10 cellular contexts compared by ENCODE assay signal in the genomic region with DNA sequence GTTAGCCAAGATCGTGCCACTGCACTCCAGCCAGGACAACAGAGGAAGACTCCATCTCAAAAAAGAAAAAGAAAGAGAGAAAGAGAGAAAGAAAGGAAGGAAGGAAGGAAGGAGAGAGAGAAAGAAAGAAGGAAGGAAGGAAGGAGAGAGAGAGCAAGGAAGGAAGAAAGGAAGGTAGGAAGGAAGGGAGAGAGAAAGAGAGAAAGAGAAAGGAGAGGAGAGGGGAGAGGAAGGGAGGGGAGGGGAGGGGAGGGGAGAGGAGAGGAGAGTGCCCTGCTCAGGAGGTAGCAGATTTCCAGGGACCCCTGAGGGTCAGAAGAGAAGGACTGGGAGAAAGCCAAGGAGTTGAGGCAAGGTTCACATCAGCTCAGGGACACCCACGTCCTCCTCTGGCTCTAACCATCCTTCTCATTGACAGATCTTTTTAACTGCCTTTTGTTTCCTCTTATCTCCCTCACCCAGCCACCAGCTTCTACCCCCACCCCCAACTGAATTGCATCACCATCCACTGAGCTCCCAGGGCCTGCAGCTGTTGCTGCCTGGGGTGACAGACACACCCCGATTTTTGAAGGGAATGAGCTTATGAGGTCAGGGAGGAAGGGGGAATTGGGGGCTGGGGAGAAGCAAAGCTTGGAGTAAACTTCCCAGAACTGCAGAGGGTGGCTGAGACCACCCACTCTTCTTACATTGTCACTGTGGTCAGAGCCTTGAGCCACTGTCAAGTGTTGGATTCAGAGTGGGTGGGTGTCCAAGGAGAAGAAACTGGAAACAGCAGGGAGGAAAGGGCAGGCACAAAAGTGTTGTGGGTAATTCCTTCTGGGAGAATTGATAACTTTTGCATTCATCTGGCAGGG.
DNase-seq lines count a peak whose midpoint lies in the region; ATAC-seq, FAIRE-seq and TF ChIP-seq lines count a peak whose summit lies in the region.
"Had no signal": no experiment of that assay in that cellular context is flagged by ENCODE, and none has a peak within 500 bp of the region (broad histone marks: within the 10 kb centered on the region; RNA-seq: fewer than 3 reads in every experiment).

No MANE protein-coding gene starts in this region.

- peak overlapping the region; percentile 55 for H3K4me2 ChIP-seq in GM23338

- no peak overlapping the region for H3K4me3 ChIP-seq in GM23338
- no peak overlapping the region for H3K4me3 ChIP-seq in ovary
- no peak overlapping the region for H3K4me3 ChIP-seq in kidney (ENCODE audit: low read length in 2 of 2)
- H3K4me3 ChIP-seq: skin epidermis had no signal

- H3K4me1 ChIP-seq in GM23338 (ENCODE audit: insufficient read depth) (peaks cover 4% of the 10 kb centered on the region), ovary (ENCODE audit: insufficient read depth) (peaks cover 15% of the 10 kb centered on the region), kidney (ENCODE audit: control insufficient read depth in 1 of 2, insufficient read depth in 1 of 2, low read depth in 1 of 2, low read length in 2 of 2) (no peaks in the 10 kb centered on the region)

- intact Hi-C loops in ovary (cut with DNase I): loop anchor here in 3 of 4 donors (5.0 to 10.0 kb wide), 4 partner anchors 82 to 155 kb away; no protein-coding TSS in a partner anchor
- intact Hi-C loops in kidney (cut with DNase I): no loop called here

- H3K36me3 Mint-ChIP-seq in GM23338 (ENCODE audit: low read depth): no peaks in the 10 kb centered on the region
- H3K36me3 Mint-ChIP-seq: activated naive CD4-positive, alpha-beta T cell treated with anti-CD3 and anti-CD28 coated beads, Interleukin-2, amount 50 U/mL, for 24 hours had no signal

- peak; percentile 74 for TF ChIP-seq POLR2A in erythroblast (IDR thresholded peaks at IDR 0.05; ENCODE audit: low read length)
- no peak for TF ChIP-seq POLR2A in ovary (IDR thresholded peaks at IDR 0.05)

- FAIRE-seq in kidney (lab: Jason Lieb, UNC): no peak
- no peak for FAIRE-seq in GM19239 (lab: Jason Lieb, UNC)

- peaks cover 6% of the 10 kb centered on the region for H3K27me3 Mint-ChIP-seq in GM23338 (ENCODE audit: insufficient read depth, low read depth, poor library complexity)
- H3K27me3 Mint-ChIP-seq: activated naive CD4-positive, alpha-beta T cell treated with anti-CD3 and anti-CD28 coated beads, Interleukin-2, amount 50 U/mL, for 24 hours had no signal

- H3K9me2 ChIP-seq in GM23338 (ENCODE audit: insufficient read depth): no peaks in the 10 kb centered on the region

- H3K9me3 Mint-ChIP-seq in GM23338: peaks cover 3% of the 10 kb centered on the region; the same call in 2 of the 3 replicates
- H3K9me3 Mint-ChIP-seq: activated naive CD4-positive, alpha-beta T cell treated with anti-CD3 and anti-CD28 coated beads, Interleukin-2, amount 50 U/mL, for 24 hours had no signal

- peak overlapping the region; percentile 79; the same call in 1 of the 2 replicates for H2AFZ ChIP-seq in GM23338

- no peaks in the 10 kb centered on the region for H3F3A ChIP-seq in GM23338 (replicated peaks; ENCODE audit: low read depth)

- ATAC-seq in GM23338 (peak; percentile 75), GM21381 (IDR thresholded peaks at IDR 0.05; ENCODE audit: unreplicated experiment) (no peak), HG02885 (IDR thresholded peaks at IDR 0.05; ENCODE audit: poor library complexity, unreplicated experiment) (no peak)

- TF ChIP-seq CTCF in GM23338 (conservative IDR thresholded peaks at IDR 0.05; ENCODE audit: low read depth in 2 of 2) (no peak), ovary (IDR thresholded peaks at IDR 0.05) (no peak), kidney (IDR thresholded peaks at IDR 0.05; ENCODE audit: borderline replicate concordance, extremely low read depth, insufficient read depth) (no peak)

- H3K27ac ChIP-seq in GM23338 (ENCODE audit: low read depth) (no peak overlapping the region), ovary (no peak overlapping the region), kidney (ENCODE audit: low read depth in 2 of 2, low read length in 2 of 2) (no peak overlapping the region)

- DNase-seq in GM23338 (ENCODE audit: low spot score): peak; percentile 3
- peak; percentile 80 for DNase-seq in NOMO-1 treated with DMSO at 0.1 percent for 48 hours (lab: John Stamatoyannopoulos, UW; ENCODE audit: unreplicated experiment)
- DNase-seq in erythroblast (lab: John Stamatoyannopoulos, UW): peak; percentile 97 to 99
- peak; percentile 40 to 77 (median 51) for DNase-seq in ovary
- DNase-seq in kidney: no peak
- no peak for DNase-seq in GM19239 (ENCODE audit: insufficient read length, low spot score)

- no peaks in the 10 kb centered on the region for H4K20me1 ChIP-seq in GM23338 (replicated peaks; ENCODE audit: insufficient read depth)

- no peaks in the 10 kb centered on the region for H3K27me3 ChIP-seq in GM23338 (ENCODE audit: insufficient read depth)
- no peaks in the 10 kb centered on the region for H3K27me3 ChIP-seq in ovary

- H3K36me3 ChIP-seq in GM23338 (ENCODE audit: insufficient read depth) (no peaks in the 10 kb centered on the region), ovary (no peaks in the 10 kb centered on the region), kidney (ENCODE audit: control insufficient read depth in 1 of 2, insufficient read depth in 2 of 2, low read length in 2 of 2) (no peaks in the 10 kb centered on the region)

- H3K4me3 Mint-ChIP-seq in GM23338: no peak overlapping the region; the same call in 2 of the 3 replicates
- H3K4me3 Mint-ChIP-seq: activated naive CD4-positive, alpha-beta T cell treated with anti-CD3 and anti-CD28 coated beads, Interleukin-2, amount 50 U/mL, for 24 hours had no signal

- 39 to 51% (median 41%) methylated on average over 3 of the region's 3 CpGs for WGBS in ovary, 3 donors

- no peaks in the 10 kb centered on the region for H3K79me2 ChIP-seq in GM23338 (replicated peaks; ENCODE audit: insufficient read depth)

- H3K9ac ChIP-seq in kidney (ENCODE audit: low read length in 2 of 2): no peak overlapping the region

- H3K27ac Mint-ChIP-seq in GM23338: no peak overlapping the region

- TF ChIP-seq EP300 in ovary (IDR thresholded peaks at IDR 0.05): no peak

- H3K9me3 ChIP-seq in ovary: no peaks in the 10 kb centered on the region
- no peaks in the 10 kb centered on the region for H3K9me3 ChIP-seq in kidney (ENCODE audit: control insufficient read depth in 1 of 2, low read length in 2 of 2)

- H3K4me1 Mint-ChIP-seq in GM23338: peaks cover 21% of the 10 kb centered on the region

TF ChIP-seq in GM23338, 12 proteins besides CTCF, POLR2A, EP300 and RAD21 (continues in another document):
- TF ChIP-seq ZNF331 (CRISPR knock-in tag; IDR thresholded peaks at IDR 0.05; ENCODE audit: low read depth): no peak
- TF ChIP-seq, protein P1, sequence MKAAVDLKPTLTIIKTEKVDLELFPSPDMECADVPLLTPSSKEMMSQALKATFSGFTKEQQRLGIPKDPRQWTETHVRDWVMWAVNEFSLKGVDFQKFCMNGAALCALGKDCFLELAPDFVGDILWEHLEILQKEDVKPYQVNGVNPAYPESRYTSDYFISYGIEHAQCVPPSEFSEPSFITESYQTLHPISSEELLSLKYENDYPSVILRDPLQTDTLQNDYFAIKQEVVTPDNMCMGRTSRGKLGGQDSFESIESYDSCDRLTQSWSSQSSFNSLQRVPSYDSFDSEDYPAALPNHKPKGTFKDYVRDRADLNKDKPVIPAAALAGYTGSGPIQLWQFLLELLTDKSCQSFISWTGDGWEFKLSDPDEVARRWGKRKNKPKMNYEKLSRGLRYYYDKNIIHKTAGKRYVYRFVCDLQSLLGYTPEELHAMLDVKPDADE (IDR thresholded peaks at IDR 0.05): no peak
- TF ChIP-seq, protein P2, sequence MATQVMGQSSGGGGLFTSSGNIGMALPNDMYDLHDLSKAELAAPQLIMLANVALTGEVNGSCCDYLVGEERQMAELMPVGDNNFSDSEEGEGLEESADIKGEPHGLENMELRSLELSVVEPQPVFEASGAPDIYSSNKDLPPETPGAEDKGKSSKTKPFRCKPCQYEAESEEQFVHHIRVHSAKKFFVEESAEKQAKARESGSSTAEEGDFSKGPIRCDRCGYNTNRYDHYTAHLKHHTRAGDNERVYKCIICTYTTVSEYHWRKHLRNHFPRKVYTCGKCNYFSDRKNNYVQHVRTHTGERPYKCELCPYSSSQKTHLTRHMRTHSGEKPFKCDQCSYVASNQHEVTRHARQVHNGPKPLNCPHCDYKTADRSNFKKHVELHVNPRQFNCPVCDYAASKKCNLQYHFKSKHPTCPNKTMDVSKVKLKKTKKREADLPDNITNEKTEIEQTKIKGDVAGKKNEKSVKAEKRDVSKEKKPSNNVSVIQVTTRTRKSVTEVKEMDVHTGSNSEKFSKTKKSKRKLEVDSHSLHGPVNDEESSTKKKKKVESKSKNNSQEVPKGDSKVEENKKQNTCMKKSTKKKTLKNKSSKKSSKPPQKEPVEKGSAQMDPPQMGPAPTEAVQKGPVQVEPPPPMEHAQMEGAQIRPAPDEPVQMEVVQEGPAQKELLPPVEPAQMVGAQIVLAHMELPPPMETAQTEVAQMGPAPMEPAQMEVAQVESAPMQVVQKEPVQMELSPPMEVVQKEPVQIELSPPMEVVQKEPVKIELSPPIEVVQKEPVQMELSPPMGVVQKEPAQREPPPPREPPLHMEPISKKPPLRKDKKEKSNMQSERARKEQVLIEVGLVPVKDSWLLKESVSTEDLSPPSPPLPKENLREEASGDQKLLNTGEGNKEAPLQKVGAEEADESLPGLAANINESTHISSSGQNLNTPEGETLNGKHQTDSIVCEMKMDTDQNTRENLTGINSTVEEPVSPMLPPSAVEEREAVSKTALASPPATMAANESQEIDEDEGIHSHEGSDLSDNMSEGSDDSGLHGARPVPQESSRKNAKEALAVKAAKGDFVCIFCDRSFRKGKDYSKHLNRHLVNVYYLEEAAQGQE (IDR thresholded peaks at IDR 0.05; ENCODE audit: unreplicated experiment): no peak
- no peak for TF ChIP-seq EZH2 (IDR thresholded peaks at IDR 0.05; ENCODE audit: low read depth, unreplicated experiment)
- TF ChIP-seq POLR2AphosphoS5 (IDR thresholded peaks at IDR 0.05; ENCODE audit: low read depth): no peak
- no peak for TF ChIP-seq NANOG (IDR thresholded peaks at IDR 0.05; ENCODE audit: borderline replicate concordance)

Comparison
In these comparisons a context has a peak if more than half of its experiments do, and no peak if none do; other contexts are left out.
1. DNase-seq: peak in GM23338 (single experiment), NOMO-1 treated with DMSO at 0.1 percent for 48 hours (single experiment), erythroblast (2 of 2) and ovary (5 of 5); none in kidney (single experiment) and GM19239 (single experiment).